ENCODE assay signal across 10 cellular contexts in genomic region chr5:123367739-123368138, GRCh38. TPM values are rescaled to one million over a fixed set of nuclear protein-coding genes. Genes with fewer than 3 reads are reported as not detected.
DNase-seq lines count a peak whose midpoint lies in the region; ATAC-seq and TF ChIP-seq lines count a peak whose summit lies in the region.
"Had no signal": no experiment of that assay in that cellular context is flagged by ENCODE, and none has a peak within 500 bp of the region (broad histone marks: within the 10 kb centered on the region; RNA-seq: fewer than 3 reads in every experiment).

No MANE protein-coding gene starts in this region.

- ATAC-seq in HG02642 (IDR thresholded peaks at IDR 0.05; ENCODE audit: poor library complexity, unreplicated experiment), result no peak

- peak; percentile 8 for DNase-seq in NCI-H2171 treated with DMSO at 0.1 percent for 48 hours (lab: John Stamatoyannopoulos, UW)
- DNase-seq in NCI-H2171 (lab: John Stamatoyannopoulos, UW), result no peak
- peak; percentile 22 for DNase-seq in NCI-H748 treated with DMSO at 0.1 percent for 48 hours (lab: John Stamatoyannopoulos, UW)
- peak; percentile 8 for DNase-seq in epithelial cell of esophagus (ENCODE audit: low read depth)
- peak; percentile 49 for DNase-seq in renal cortical epithelial cell (ENCODE audit: low read depth)
- no peak for DNase-seq in MG63
- no peak for DNase-seq in NCI-H187 treated with DMSO at 0.1 percent for 48 hours (lab: John Stamatoyannopoulos, UW)
- DNase-seq: activated T-cell treated with anti-CD3 and anti-CD28 coated beads, Interleukin-2, amount 50 U/mL, for 1 hour; hypothalamus had no signal

- no peaks in the 10 kb centered on the region for H3K9me3 ChIP-seq in MG63

- TF ChIP-seq CTCF in epithelial cell of esophagus (IDR thresholded peaks at IDR 0.05; ENCODE audit: insufficient read depth, low read depth, low read length, missing control alignments), result peak; percentile 17

- H3K4me3 ChIP-seq in epithelial cell of esophagus (ENCODE audit: low read length) (no peak overlapping the region), MG63 (no peak overlapping the region)

- H3K36me3 ChIP-seq in MG63, result peaks cover 25% of the 10 kb centered on the region

- no peaks in the 10 kb centered on the region for H3K27me3 ChIP-seq in MG63

RNA-seq across cellular contexts. Expression of gene CEP120, which starts 55.5 kb away (rescaled TPM):
- total RNA-seq in renal cortical epithelial cell, result 20.5 and 24.2 TPM in 2 replicates
- 13.3 and 20.1 TPM in 2 replicates for total RNA-seq in MG63 (2014; rRNA removed; shearing (Covaris generic); ENCODE audit: low replicate concordance)

Comparison
In these comparisons a context has a peak if more than half of its experiments do, and no peak if none do; other contexts are left out.
1. DNase-seq: peak in NCI-H2171 treated with DMSO at 0.1 percent for 48 hours (single experiment), NCI-H748 treated with DMSO at 0.1 percent for 48 hours (single experiment), epithelial cell of esophagus (single experiment) and renal cortical epithelial cell (single experiment); none in NCI-H2171 (single experiment), MG63 (single experiment) and NCI-H187 treated with DMSO at 0.1 percent for 48 hours (single experiment).